Comparison of ENCODE assay signal across 13 cellular contexts in genomic region chr13:113768018-113768905, GRCh38.
"Had no signal": no experiment of that assay in that cellular context is flagged by ENCODE, and none has a peak within 500 bp of the region (broad histone marks: within the 10 kb centered on the region; RNA-seq: fewer than 3 reads in every experiment).

No MANE protein-coding gene starts in this region.

- DNase-seq: effector memory CD8-positive, alpha-beta T cell; erythroblast; foreskin keratinocyte; immature natural killer cell; left cardiac atrium; left ventricle myocardium inferior; mesenchymal stem cell; naive B cell; small intestine; stimulated activated CD4-positive, alpha-beta T cell treated with anti-CD3 and anti-CD28 coated beads, Interleukin-2, amount 100 ng/mL, for 48 hours; stimulated activated naive CD4-positive, alpha-beta T cell treated with Interleukin-2 at 50 U/mL for 16 hours; trophoblast cell had no signal

- H3K4me1 ChIP-seq: foreskin keratinocyte, left ventricle myocardium inferior had no signal

- H3K27ac ChIP-seq: foreskin keratinocyte, left ventricle myocardium inferior had no signal

- ATAC-seq: effector memory CD8-positive, alpha-beta T cell; foreskin keratinocyte; left cardiac atrium had no signal

- H3K36me3 ChIP-seq: left ventricle myocardium inferior had no signal

- H3K4me3 ChIP-seq: left ventricle myocardium inferior, lung had no signal
